8 cellular contexts compared by ENCODE assay signal in genomic region chr12:63151061-63151897, GRCh38. TPM values are rescaled to one million over a fixed set of nuclear protein-coding genes. Genes with fewer than 3 reads are reported as not detected.
DNase-seq lines count a peak whose midpoint lies in the region; ATAC-seq and TF ChIP-seq lines count a peak whose summit lies in the region.

Gene AVPR1A, minus strand, starts transcription at chr12:63151201. Its CDS starts 365 bp downstream, at chr12:63150836.

- ATAC-seq in WTC11 (peak; percentile 5), left cardiac atrium (peak; percentile 65 to 72), GM18870 (IDR thresholded peaks at IDR 0.05; ENCODE audit: unreplicated experiment) (no peak), HG03354 (IDR thresholded peaks at IDR 0.05; ENCODE audit: poor library complexity, severe bottlenecking, unreplicated experiment) (no peak)

- no peaks in the 10 kb centered on the region for H3K36me3 Mint-ChIP-seq in T-helper 2 cell treated with Interferon-gamma antibody and Interleukin-4, amounts not matched to agents 5 μg/mL and 100 μg/mL, for 36 hours (ENCODE audit: low read depth)
- H3K36me3 Mint-ChIP-seq in WTC11 = peaks cover 14% of the 10 kb centered on the region

- CTCF ChIA-PET in WTC11 (lab: Charles Lee) = interaction anchor here (0.5 to 3.8 kb wide), 55 partner anchors 9 to 716 kb away, joined by 3 to 31 read pairs (median 4); partner anchors contain the start of gene PPM1H

- H3K27ac Mint-ChIP-seq in T-helper 2 cell treated with Interferon-gamma antibody and Interleukin-4, amounts not matched to agents 5 μg/mL and 100 μg/mL, for 36 hours = peak within 1 kb of the TSS; percentile 45
- H3K27ac Mint-ChIP-seq in WTC11 = no peak within 1 kb of the TSS

- H3K4me3 ChIP-seq in retinal pigment epithelial cell (ENCODE audit: low read length) = peak within 1 kb of the TSS; percentile 38

- H3K4me1 Mint-ChIP-seq in T-helper 2 cell treated with Interferon-gamma antibody and Interleukin-4, amounts not matched to agents 5 μg/mL and 100 μg/mL, for 36 hours (ENCODE audit: low read depth) = peaks cover 8% of the 10 kb centered on the region
- H3K4me1 Mint-ChIP-seq in WTC11 = peaks cover 19% of the 10 kb centered on the region

- TF ChIP-seq CTCF in WTC11 (IDR thresholded peaks at IDR 0.05) (no peak), retinal pigment epithelial cell (conservative IDR thresholded peaks at IDR 0.05; ENCODE audit: low read depth, low read length) (no peak)

- POLR2A ChIA-PET in WTC11 (lab: Charles Lee) = no interaction called here

- intact Hi-C loops in left cardiac atrium (cut with DNase I) = no loop called here

- H3K27me3 Mint-ChIP-seq in T-helper 2 cell treated with Interferon-gamma antibody and Interleukin-4, amounts not matched to agents 5 μg/mL and 100 μg/mL, for 36 hours (ENCODE audit: low read depth) = peaks cover 51% of the 10 kb centered on the region
- H3K27me3 Mint-ChIP-seq in WTC11 (ENCODE audit: low read depth) = peaks cover 62% of the 10 kb centered on the region

- no peak for DNase-seq in T-helper 2 cell treated with Interferon-gamma antibody and Interleukin-4, amounts not matched to agents 5 μg/mL and 100 μg/mL, for 36 hours (ENCODE audit: low spot score)
- DNase-seq in T-helper 2 cell (no peak), WTC11 (ENCODE audit: low spot score) (peak; percentile 24), left cardiac atrium (no peak), retinal pigment epithelial cell (ENCODE audit: low read depth) (no peak), cerebellar cortex (ENCODE audit: low spot score) (no peak)

- peak within 1 kb of the TSS; percentile 62 for H3K4me3 Mint-ChIP-seq in T-helper 2 cell treated with Interferon-gamma antibody and Interleukin-4, amounts not matched to agents 5 μg/mL and 100 μg/mL, for 36 hours
- peak within 1 kb of the TSS; percentile 82 for H3K4me3 Mint-ChIP-seq in WTC11

- H3K9me3 Mint-ChIP-seq in T-helper 2 cell treated with Interferon-gamma antibody and Interleukin-4, amounts not matched to agents 5 μg/mL and 100 μg/mL, for 36 hours = no peaks in the 10 kb centered on the region
- peaks cover 18% of the 10 kb centered on the region for H3K9me3 Mint-ChIP-seq in WTC11

TF ChIP-seq in WTC11, 78 proteins besides CTCF, POLR2A, EP300 and RAD21:
- 0 out of 2 replicates have a peak, but pooled peaks have one; percentile 26 for TF ChIP-seq ZNF512 (CRISPR knock-in tag; IDR thresholded peaks at IDR 0.05; ENCODE audit: borderline replicate concordance)
- no peak for TF ChIP-seq CREB1 (CRISPR knock-in tag; IDR thresholded peaks at IDR 0.05)
- TF ChIP-seq TEAD4 (CRISPR knock-in tag; IDR thresholded peaks at IDR 0.05) = no peak
- peak; percentile 24; the same call in 1 of the 2 replicates for TF ChIP-seq PRDM15 (CRISPR knock-in tag; IDR thresholded peaks at IDR 0.05)
- no peak for TF ChIP-seq ZNF532 (CRISPR knock-in tag; IDR thresholded peaks at IDR 0.05; ENCODE audit: borderline replicate concordance)
- 0 out of 2 replicates have a peak, but pooled peaks have one; percentile 22 for TF ChIP-seq FOXK1 (CRISPR knock-in tag; IDR thresholded peaks at IDR 0.05)
- no peak for TF ChIP-seq NR1H2 (CRISPR knock-in tag; IDR thresholded peaks at IDR 0.05)

RNA-seq across cellular contexts. Expression of gene AVPR1A, which starts in this region (rescaled TPM):
- total RNA-seq in WTC11 (2021) (0.09 to 0.24 TPM (median 0.11 TPM) in 3 replicates), left cardiac atrium (1 to 10 TPM; 1.9 to 2.5 TPM)

Comparison
In these comparisons a context has a peak if more than half of its experiments do, and no peak if none do; other contexts are left out.
1. Peak in DNase-seq and ATAC-seq in WTC11; RNA of the gene not detected or under 1 TPM.
2. ATAC-seq: peak in left cardiac atrium (2 of 2); none in GM18870 (single experiment) and HG03354 (single experiment).